ENCODE assay signal across 26 cellular contexts in the genomic region with DNA sequence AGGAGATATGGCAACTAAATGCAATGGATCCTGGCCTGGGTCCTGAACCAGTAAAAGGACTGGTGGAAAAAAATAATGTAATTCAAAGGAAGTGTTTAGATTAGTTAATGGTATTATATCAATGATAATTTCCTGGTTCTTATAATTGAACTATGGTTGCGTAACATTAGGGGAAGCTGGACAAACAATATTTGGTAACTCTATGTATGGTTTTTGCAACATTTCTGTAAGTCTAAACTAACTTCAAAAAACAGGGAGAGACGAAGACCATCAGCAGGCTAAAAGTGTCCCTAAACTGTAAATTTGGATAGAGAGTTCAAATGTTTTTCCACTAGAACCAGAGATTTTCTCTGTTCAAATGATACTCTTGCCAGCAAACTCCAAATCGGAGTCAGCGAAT. TPM values are rescaled to one million over a fixed set of nuclear protein-coding genes. Genes with fewer than 3 reads are reported as not detected.
DNase-seq lines count a peak whose midpoint lies in the region; ATAC-seq, FAIRE-seq and TF ChIP-seq lines count a peak whose summit lies in the region.
"Had no signal": no experiment of that assay in that cellular context is flagged by ENCODE, and none has a peak within 500 bp of the region (broad histone marks: within the 10 kb centered on the region; RNA-seq: fewer than 3 reads in every experiment).

No MANE protein-coding gene starts in this region.

- no peaks in the 10 kb centered on the region for H4K20me1 ChIP-seq in K562 (replicated peaks; ENCODE audit: control insufficient read depth, insufficient read depth, low read length)

- no TSS peak for BruUV-seq in K562 (replicated peaks; lab: Mats Ljungman, UMichigan)

- H3K27ac ChIP-seq in A549 (peak overlapping the region; percentile 58 to 69; a peak in 2 of 6 replicates), K562 (ENCODE audit: extremely low read depth, low read depth, low read length) (no peak overlapping the region), right lobe of liver (peak overlapping the region in 2 of 3 donors; percentile 15 to 43)
- H3K27ac ChIP-seq: C4-2B, KMS-11, psoas muscle, thyroid gland had no signal

- no peak overlapping the region for H3K9ac ChIP-seq in K562 (ENCODE audit: insufficient read depth in 1 of 2, low read depth in 2 of 2, low read length in 2 of 2)
- H3K9ac ChIP-seq: KMS-11 had no signal

- in situ Hi-C loops in K562 (cut with MboI) = no loop called here

- TF ChIP-seq EP300 in A549 (IDR thresholded peaks at IDR 0.05) (no peak), K562 (IDR thresholded peaks at IDR 0.05; ENCODE audit: low read length) (no peak)

- 89% methylated on average over 4 of the region's 4 CpGs for WGBS in A549 (ENCODE audit: missing lambda C conversion rate)
- 6% methylated on average over 4 of the region's 4 CpGs for WGBS in K562 (ENCODE audit: insufficient coverage, low coverage, missing lambda C conversion rate)
- WGBS in right lobe of liver (ENCODE audit: insufficient coverage, low coverage, low lambda C conversion rate, missing lambda C conversion rate) = 32% methylated on average over 4 of the region's 4 CpGs

- H3K4me3 ChIP-seq in A549 (no peak overlapping the region), K562 (no peak overlapping the region), right lobe of liver (no peak overlapping the region)
- H3K4me3 ChIP-seq: psoas muscle, thyroid gland had no signal

- H3K4me2 ChIP-seq in A549 (peak overlapping the region; percentile 34; the same call in 2 of the 3 replicates), K562 (ENCODE audit: insufficient read depth, low read length) (no peak overlapping the region)
- H3K4me2 ChIP-seq: KMS-11 had no signal

- TF ChIP-seq POLR2A in A549 (IDR thresholded peaks at IDR 0.05; ENCODE audit: low read length) (no peak), K562 (conservative IDR thresholded peaks at IDR 0.05) (no peak), right lobe of liver (IDR thresholded peaks at IDR 0.05) (no peak)

- ATAC-seq in A549 (no peak), K562 (no peak), right lobe of liver (peak; percentile 9 to 77 (median 52)), HG03159 (IDR thresholded peaks at IDR 0.05; ENCODE audit: unreplicated experiment) (no peak)
- ATAC-seq: HCT116; left ventricle myocardium superior; naive thymus-derived CD8-positive, alpha-beta T cell; Panc1; psoas muscle had no signal

- no peaks in the 10 kb centered on the region for H3K79me2 ChIP-seq in K562 (ENCODE audit: control insufficient read depth, insufficient read depth, low read length)

- H2AFZ ChIP-seq in K562 (ENCODE audit: low read depth, low read length) = no peak overlapping the region

- POLR2A ChIA-PET in A549 (lab: Yijun Ruan, JAX) (no interaction called here), K562 (lab: Yijun Ruan, JAX) (no interaction called here)

- no peaks in the 10 kb centered on the region for H3K9me1 ChIP-seq in K562 (ENCODE audit: control insufficient read depth, insufficient read depth, low read length)

- no peak for DNase-seq in A549 (ENCODE audit: low read depth in 1 of 2, low spot score in 1 of 2)
- peak; percentile 49 for DNase-seq in CD1c-positive myeloid dendritic cell (ENCODE audit: extremely low spot score)
- no peak for DNase-seq in K562 (ENCODE audit: extremely low read depth in 1 of 4, low spot score in 3 of 4)
- no peak for DNase-seq in right lobe of liver
- no peak for DNase-seq in dermis blood vessel endothelial cell
- DNase-seq in NCI-H1694 treated with DMSO at 0.1 percent for 48 hours (lab: John Stamatoyannopoulos, UW) = no peak
- DNase-seq: activated B cell treated with CpG ODN at 0.5 μM for 24 hours; activated CD4-positive, alpha-beta T cell treated with anti-CD3 and anti-CD28 coated beads, Interleukin-2, amount 50 U/mL, for 1 hour; activated naive CD4-positive, alpha-beta T cell treated with anti-CD3 and anti-CD28 coated beads, Interleukin-2, amount 10 ng/mL, durations not matched to agents 7 days and 5 days; activated T-cell treated with anti-CD3 and anti-CD28 coated beads, Interleukin-2, amount 50 U/mL, for 48 hours; left ventricle myocardium superior; naive thymus-derived CD8-positive, alpha-beta T cell; NCI-H1930; NCI-H524; occipital lobe; psoas muscle; SIG-M5; thyroid gland had no signal

- H3K27me3 ChIP-seq in K562 (ENCODE audit: control insufficient read depth in 2 of 2, insufficient read depth in 2 of 2, low read length in 2 of 2) (peaks cover 0 to 4% of the 10 kb centered on the region in 2 experiments; a peak in 2 of 5 replicates), right lobe of liver (no peaks in the 10 kb centered on the region)
- H3K27me3 ChIP-seq: thyroid gland had no signal

- intact Hi-C loops in K562 (cut with micrococcal nuclease) = no loop called here
- intact Hi-C loops in right lobe of liver (cut with DNase I) = no loop called here

- H3K9me3 ChIP-seq in A549 (0 out of 3 replicates have a peak, but pooled peaks cover 4% of the 10 kb centered on the region), K562 (replicated peaks; ENCODE audit: control insufficient read depth, insufficient read depth, low read depth, low read length) (no peaks in the 10 kb centered on the region), right lobe of liver (no peaks in the 10 kb centered on the region)
- H3K9me3 ChIP-seq: psoas muscle, thyroid gland had no signal

- CTCF ChIA-PET in A549 (lab: Yijun Ruan, JAX) (interaction anchor here (1.9 kb wide), 1 partner anchor 328 kb away, joined by 4 read pairs; no protein-coding TSS in a partner anchor), K562 (lab: Yijun Ruan, JAX; ENCODE audit: low intra/inter-chr PET ratio) (no interaction called here)

- H3K36me3 ChIP-seq in K562 (ENCODE audit: control insufficient read depth, insufficient read depth, low read length) (no peaks in the 10 kb centered on the region), right lobe of liver (no peaks in the 10 kb centered on the region)

- TF ChIP-seq CTCF in A549 (IDR thresholded peaks at IDR 0.05) (no peak), K562 (IDR thresholded peaks at IDR 0.05 in 2 of 3, conservative IDR thresholded peaks at IDR 0.05 in 1 of 3; ENCODE audit: insufficient read depth in 2 of 3, low read depth in 1 of 3, low read length in 3 of 3) (no peak), right lobe of liver (IDR thresholded peaks at IDR 0.05) (no peak)

- TF ChIP-seq RAD21 in A549 (conservative IDR thresholded peaks at IDR 0.05 in 1 of 2, IDR thresholded peaks at IDR 0.05 in 1 of 2) (no peak), K562 (CRISPR knock-in tag; conservative IDR thresholded peaks at IDR 0.05 in 1 of 2, IDR thresholded peaks at IDR 0.05 in 1 of 2) (no peak)

- H3K4me1 ChIP-seq in A549 (peaks cover 83% of the 10 kb centered on the region), K562 (replicated peaks in 1 of 2; ENCODE audit: control insufficient read depth in 2 of 2, insufficient read depth in 2 of 2, low read length in 2 of 2) (no peaks in the 10 kb centered on the region; a peak in 1 of 5 replicates), right lobe of liver (peaks cover 0 to 27% (median 6%) of the 10 kb centered on the region in 4 donors)

- no peak for FAIRE-seq in A549 (lab: Jason Lieb, UNC)
- no peak for FAIRE-seq in K562 (lab: Jason Lieb, UNC)
- FAIRE-seq: D721Med, frontal cortex, HTR-8/SVneo had no signal

TF ChIP-seq in A549, 52 proteins besides CTCF, POLR2A, EP300 and RAD21:
- TF ChIP-seq CEBPB (IDR thresholded peaks at IDR 0.05) (peak; percentile 81 to 85), BHLHE40 (IDR thresholded peaks at IDR 0.05; ENCODE audit: low read depth, low read length) (no peak)

TF ChIP-seq in K562, 482 proteins besides CTCF, POLR2A, EP300 and RAD21:
- TF ChIP-seq CEBPB (tag; IDR thresholded peaks at IDR 0.05) = peak; percentile 48
- no peak for TF ChIP-seq CEBPG (CRISPR knock-in tag; IDR thresholded peaks at IDR 0.05)
- TF ChIP-seq CEBPG (tag; conservative IDR thresholded peaks at IDR 0.05 in 1 of 2, IDR thresholded peaks at IDR 0.05 in 1 of 2) = peak; percentile 26 to 66; a peak in 3 of 4 replicates
- TF ChIP-seq, protein P1, sequence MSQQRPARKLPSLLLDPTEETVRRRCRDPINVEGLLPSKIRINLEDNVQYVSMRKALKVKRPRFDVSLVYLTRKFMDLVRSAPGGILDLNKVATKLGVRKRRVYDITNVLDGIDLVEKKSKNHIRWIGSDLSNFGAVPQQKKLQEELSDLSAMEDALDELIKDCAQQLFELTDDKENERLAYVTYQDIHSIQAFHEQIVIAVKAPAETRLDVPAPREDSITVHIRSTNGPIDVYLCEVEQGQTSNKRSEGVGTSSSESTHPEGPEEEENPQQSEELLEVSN (IDR thresholded peaks at IDR 0.05; ENCODE audit: borderline replicate concordance in 1 of 2, extremely low read depth in 1 of 2, insufficient read depth in 1 of 2, insufficient read length in 1 of 2, low read depth in 1 of 2, low read length in 1 of 2, poor library complexity in 1 of 2, severe bottlenecking in 1 of 2) = no peak

RNA-seq across cellular contexts. Expression of a gene that starts 36.9 kb away (rescaled TPM):
- polyA plus RNA-seq in A549 (2011; rRNA removed) (29.8 and 31.5 TPM in 2 replicates), A549 (2017; fragmentation: RNase III; extraction: RNeasy Plus Mini Kit Qiagen cat#74134 plus additional on column Dnase treatment) (17.2 to 18.0 TPM (median 17.8 TPM) in 3 replicates), K562 (2011; rRNA removed) (0.28 and 0.54 TPM in 2 replicates), K562 (2014; fragmentation: Illumina TruSeq; extraction: Trizol) (0.06 and 0.08 TPM in 2 replicates), K562 (2014; fragmentation: Nextera tagmentation; extraction: Ambion mirVana) (under 1 TPM; 0.04 to 0.06 TPM), K562 (2014; rRNA removed) (0.24 TPM in 1 of 2 replicates, not detected in the other)
- 15.5 and 19.1 TPM in 2 replicates for polyA plus RNA-seq in A549 (2012; cell fraction: cytosol; rRNA removed)
- polyA plus RNA-seq in A549 (2012; cell fraction: nucleus; rRNA removed) = 29.5 and 35.8 TPM in 2 replicates
- polyA minus RNA-seq in A549 (2011; rRNA and poly(A)+ RNA removed) = 101 and 114 TPM in 2 replicates
- 0.46 and 0.58 TPM in 2 replicates for total RNA-seq in K562 (2011; cell fraction: chromatin; rRNA removed; ENCODE audit: low replicate concordance)
- 0.33 and 0.53 TPM in 2 replicates for total RNA-seq in K562 (2011; cell fraction: nucleolus; rRNA removed)
- total RNA-seq in K562 (2011; cell fraction: nucleoplasm; rRNA removed) = 0.23 and 0.37 TPM in 2 replicates
- total RNA-seq in K562 (2014; rRNA removed) (0.05 TPM in 1 of 2 replicates, not detected in the other), K562 (2014; rRNA removed; fragmentation: Illumina TruSeq; extraction: Trizol) (0.11 and 0.29 TPM in 2 replicates), K562 (2015; rRNA removed; fragmentation: Illumina TruSeq; extraction: Trizol) (0.07 and 0.11 TPM in 2 replicates), K562 (2021) (0.47 and 0.49 TPM in 2 replicates), right lobe of liver (10 to 100 TPM in 3 of 6 experiments, 1 to 10 TPM in 3; 3.3 to 14.2 (median 10.2) TPM), dermis blood vessel endothelial cell (14.0 and 20.7 TPM in 2 replicates)
- 0.37 and 0.83 TPM in 2 replicates for polyA plus RNA-seq in K562 (2011; cell fraction: cytosol; rRNA removed)
- 0.73 and 2.3 TPM in 2 replicates for polyA plus RNA-seq in K562 (2011; cell fraction: nucleus; rRNA removed)
- polyA plus RNA-seq in K562 (2012) = 0.29 and 0.69 TPM in 2 replicates
- 0.54 and 0.74 TPM in 2 replicates for polyA minus RNA-seq in K562 (2011; rRNA and poly(A)+ RNA removed)
- 0.48 TPM in 1 of 2 replicates, not detected in the other for polyA minus RNA-seq in K562 (2011; cell fraction: cytosol; rRNA and poly(A)+ RNA removed)
- 0.54 and 0.89 TPM in 2 replicates for polyA minus RNA-seq in K562 (2011; cell fraction: nucleus; rRNA and poly(A)+ RNA removed)

Comparison
In these comparisons a context has a peak if more than half of its experiments do, and no peak if none do; other contexts are left out.
1. ATAC-seq: peak in right lobe of liver (4 of 4); none in A549 (0 of 2), K562 (single experiment) and HG03159 (single experiment).